1 cellular context compared by ENCODE assay signal in genomic region chr5:157460921-157461792, GRCh38.
TF ChIP-seq lines count a peak whose summit lies in the region.

No MANE protein-coding gene starts in this region.

TF ChIP-seq in IMR-90, 13 proteins besides CTCF, POLR2A, EP300 and RAD21 (continued from another document):
- TF ChIP-seq ELK1 (IDR thresholded peaks at IDR 0.05; ENCODE audit: borderline replicate concordance, low read depth, low read length) (no peak), NFE2L2 (IDR thresholded peaks at IDR 0.05; ENCODE audit: low read depth, low read length) (no peak)
